9 cellular contexts compared by ENCODE assay signal in genomic region chr7:108001759-108002725, GRCh38. TPM values are rescaled to one million over a fixed set of nuclear protein-coding genes. Genes with fewer than 3 reads are reported as not detected.
DNase-seq lines count a peak whose midpoint lies in the region; ATAC-seq, FAIRE-seq and TF ChIP-seq lines count a peak whose summit lies in the region.
"Had no signal": no experiment of that assay in that cellular context is flagged by ENCODE, and none has a peak within 500 bp of the region (broad histone marks: within the 10 kb centered on the region; RNA-seq: fewer than 3 reads in every experiment).

No MANE protein-coding gene starts in this region.

- intact Hi-C loops in activated CD8-positive, alpha-beta T cell treated with anti-CD3 and anti-CD28 coated beads for 36 hours (cut with micrococcal nuclease): no loop called here
- intact Hi-C loops in posterior cingulate gyrus (cut with DNase I): no loop called here

- 0 out of 2 replicates have a peak, but pooled peaks have one; percentile 8 for TF ChIP-seq POLR2A in H54 (IDR thresholded peaks at IDR 0.05; ENCODE audit: low read depth, low read length)

- POLR2A ChIA-PET in AG04449 (lab: Yijun Ruan, JAX): interaction anchor here (0.7 to 2.9 kb wide), 4 partner anchors 13 to 599 kb away, joined by 4 to 12 read pairs (median 5); no protein-coding TSS in a partner anchor
- POLR2A ChIA-PET in activated CD8-positive, alpha-beta T cell treated with anti-CD3 and anti-CD28 coated beads for 36 hours (lab: Charles Lee): no interaction called here

- no peaks in the 10 kb centered on the region for H3K9me3 Mint-ChIP-seq in activated CD8-positive, alpha-beta T cell treated with anti-CD3 and anti-CD28 coated beads for 36 hours
- peaks cover 13% of the 10 kb centered on the region for H3K9me3 Mint-ChIP-seq in glutamatergic neuron (ENCODE audit: unreplicated experiment)

- peaks cover 19% of the 10 kb centered on the region for H3K4me1 Mint-ChIP-seq in activated CD8-positive, alpha-beta T cell treated with anti-CD3 and anti-CD28 coated beads for 36 hours (ENCODE audit: low read depth)
- peaks cover 28% of the 10 kb centered on the region for H3K4me1 Mint-ChIP-seq in glutamatergic neuron (ENCODE audit: low read depth, unreplicated experiment)

- no peak for FAIRE-seq in H54 (lab: Jason Lieb, UNC)
- FAIRE-seq: endometrium had no signal

- H3K27me3 Mint-ChIP-seq in activated CD8-positive, alpha-beta T cell treated with anti-CD3 and anti-CD28 coated beads for 36 hours: peaks cover 54% of the 10 kb centered on the region
- peaks cover 27% of the 10 kb centered on the region for H3K27me3 Mint-ChIP-seq in glutamatergic neuron (ENCODE audit: unreplicated experiment)

- H3K36me3 Mint-ChIP-seq in activated CD8-positive, alpha-beta T cell treated with anti-CD3 and anti-CD28 coated beads for 36 hours (ENCODE audit: low read depth): no peaks in the 10 kb centered on the region
- peaks cover 4% of the 10 kb centered on the region for H3K36me3 Mint-ChIP-seq in glutamatergic neuron (ENCODE audit: unreplicated experiment)

- DNase-seq in AG04449 (ENCODE audit: low read depth, low spot score): no peak
- DNase-seq in H54 (ENCODE audit: insufficient read length, low spot score): no peak
- no peak for DNase-seq in activated CD8-positive, alpha-beta T cell treated with anti-CD3 and anti-CD28 coated beads for 36 hours
- peak; percentile 75 for DNase-seq in glutamatergic neuron
- peak in 8 of 10 donors; percentile 17 to 86 (median 38) for DNase-seq in posterior cingulate gyrus
- DNase-seq in activated effector memory CD4-positive, alpha-beta T cell treated with anti-CD3 and anti-CD28 coated beads, Interleukin-2, amount 50 U/mL, for 16 hours: no peak

- peak overlapping the region; percentile 68 for H3K4me3 Mint-ChIP-seq in activated CD8-positive, alpha-beta T cell treated with anti-CD3 and anti-CD28 coated beads for 36 hours
- peak overlapping the region; percentile 94 for H3K4me3 Mint-ChIP-seq in glutamatergic neuron (ENCODE audit: unreplicated experiment)

- peak overlapping the region; percentile 82 for H3K4me3 ChIP-seq in AG04449 (ENCODE audit: low read depth, low read length)

- TF ChIP-seq CTCF in AG04449 (IDR thresholded peaks at IDR 0.05; ENCODE audit: insufficient read depth, low read length, missing control alignments) (no peak), glutamatergic neuron (IDR thresholded peaks at IDR 0.05; ENCODE audit: partially characterized antibody, unreplicated experiment) (no peak)
- no peak for TF ChIP-seq CTCF in activated CD8-positive, alpha-beta T cell treated with anti-CD3 and anti-CD28 coated beads for 36 hours (IDR thresholded peaks at IDR 0.05)

- CTCF ChIA-PET in AG04449 (lab: Yijun Ruan, JAX): interaction anchor here (0.5 to 5.8 kb wide), 6 partner anchors 12 to 144 kb away, joined by 3 to 33 read pairs (median 3); no protein-coding TSS in a partner anchor
- CTCF ChIA-PET in activated CD8-positive, alpha-beta T cell treated with anti-CD3 and anti-CD28 coated beads for 36 hours (lab: Charles Lee): no interaction called here

- H3K27ac Mint-ChIP-seq in activated CD8-positive, alpha-beta T cell treated with anti-CD3 and anti-CD28 coated beads for 36 hours: no peak overlapping the region
- peak overlapping the region; percentile 96 for H3K27ac Mint-ChIP-seq in glutamatergic neuron (ENCODE audit: unreplicated experiment)

- ATAC-seq in activated CD8-positive, alpha-beta T cell treated with anti-CD3 and anti-CD28 coated beads for 36 hours: no peak
- ATAC-seq in HG03196 (IDR thresholded peaks at IDR 0.05; ENCODE audit: unreplicated experiment) (no peak), HG03280 (IDR thresholded peaks at IDR 0.05; ENCODE audit: unreplicated experiment) (no peak)

RNA-seq across cellular contexts. Expression of gene LAMB1, which starts 0.9 kb away (rescaled TPM):
- total RNA-seq in activated CD8-positive, alpha-beta T cell treated with anti-CD3 and anti-CD28 coated beads for 36 hours: under 1 TPM; 0.20 to 0.36 TPM
- total RNA-seq in glutamatergic neuron (ENCODE audit: unreplicated experiment): 326 TPM

Comparison
In these comparisons a context has a peak if more than half of its experiments do, and no peak if none do; other contexts are left out.
1. DNase-seq: peak in glutamatergic neuron (single experiment) and posterior cingulate gyrus (8 of 10); none in AG04449 (single experiment), H54 (single experiment), activated CD8-positive, alpha-beta T cell treated with anti-CD3 and anti-CD28 coated beads for 36 hours (single experiment) and activated effector memory CD4-positive, alpha-beta T cell treated with anti-CD3 and anti-CD28 coated beads, Interleukin-2, amount 50 U/mL, for 16 hours (single experiment).
2. RNA of gene LAMB1, which starts 0.9 kb away (total RNA-seq): 326 TPM in glutamatergic neuron (single experiment); 0.20 to 0.36 TPM in activated CD8-positive, alpha-beta T cell treated with anti-CD3 and anti-CD28 coated beads for 36 hours; every median in the first group is over 100 times any median in the second.